In genomic region chr19:30063184-30064020, GRCh38 we compare ENCODE assay signal across 17 cellular contexts.
"Had no signal": no experiment of that assay in that cellular context is flagged by ENCODE, and none has a peak within 500 bp of the region (broad histone marks: within the 10 kb centered on the region; RNA-seq: fewer than 3 reads in every experiment).

No MANE protein-coding gene starts in this region.

- H3K36me3 Mint-ChIP-seq: activated naive CD8-positive, alpha-beta T cell treated with anti-CD3 and anti-CD28 coated beads, Interleukin-2, amount 10 ng/mL, durations not matched to agents 7 days and 5 days; immature natural killer cell; neural progenitor cell; type B pancreatic cell; WTC11 had no signal

- H3K27ac Mint-ChIP-seq: activated CD4-positive, alpha-beta memory T cell treated with anti-CD3 and anti-CD28 coated beads, Interleukin-2, amount 10 ng/mL, durations not matched to agents 7 days and 5 days; activated naive CD8-positive, alpha-beta T cell treated with anti-CD3 and anti-CD28 coated beads, Interleukin-2, amount 10 ng/mL, durations not matched to agents 7 days and 5 days; dendritic cell treated with granulocyte-macrophage colony-stimulating factor and Interleukin-4, amounts not matched to agents 40 ng/mL and 50 ng/mL, for 4 days; immature natural killer cell; neural progenitor cell; type B pancreatic cell; WTC11 had no signal

- H3K4me3 ChIP-seq: gastrocnemius medialis, heart left ventricle, neural progenitor cell, pancreas, suprapubic skin had no signal

- H3K27me3 ChIP-seq: heart left ventricle, neural progenitor cell, pancreas had no signal

- H3K4me1 Mint-ChIP-seq: activated CD4-positive, alpha-beta memory T cell treated with anti-CD3 and anti-CD28 coated beads, Interleukin-2, amount 10 ng/mL, durations not matched to agents 7 days and 5 days; immature natural killer cell; WTC11 had no signal

- H3K4me1 ChIP-seq: gastrocnemius medialis, heart left ventricle, pancreas, suprapubic skin had no signal

- H3K27me3 Mint-ChIP-seq: activated CD4-positive, alpha-beta memory T cell treated with anti-CD3 and anti-CD28 coated beads, Interleukin-2, amount 10 ng/mL, durations not matched to agents 7 days and 5 days; dendritic cell treated with granulocyte-macrophage colony-stimulating factor and Interleukin-4, amounts not matched to agents 40 ng/mL and 50 ng/mL, for 4 days had no signal

- FAIRE-seq: pancreas, TTC549 had no signal

- H3K9ac ChIP-seq: neural progenitor cell had no signal

- H3K4me3 Mint-ChIP-seq: activated CD4-positive, alpha-beta memory T cell treated with anti-CD3 and anti-CD28 coated beads, Interleukin-2, amount 10 ng/mL, durations not matched to agents 7 days and 5 days; activated naive CD8-positive, alpha-beta T cell treated with anti-CD3 and anti-CD28 coated beads, Interleukin-2, amount 10 ng/mL, durations not matched to agents 7 days and 5 days; dendritic cell treated with granulocyte-macrophage colony-stimulating factor and Interleukin-4, amounts not matched to agents 40 ng/mL and 50 ng/mL, for 4 days; immature natural killer cell; neural progenitor cell; type B pancreatic cell; WTC11 had no signal

- H3K9me3 Mint-ChIP-seq: activated CD4-positive, alpha-beta memory T cell treated with anti-CD3 and anti-CD28 coated beads, Interleukin-2, amount 10 ng/mL, durations not matched to agents 7 days and 5 days; activated naive CD8-positive, alpha-beta T cell treated with anti-CD3 and anti-CD28 coated beads, Interleukin-2, amount 10 ng/mL, durations not matched to agents 7 days and 5 days; type B pancreatic cell had no signal

- H3K27ac ChIP-seq: gastrocnemius medialis, heart left ventricle, neural progenitor cell, pancreas, suprapubic skin had no signal

- H3K9me3 ChIP-seq: gastrocnemius medialis, heart left ventricle, pancreas, suprapubic skin had no signal

- H2AFZ ChIP-seq: neural progenitor cell had no signal

- H3K4me2 ChIP-seq: neural progenitor cell had no signal

- DNase-seq: activated CD4-positive, alpha-beta T cell treated with anti-CD3 and anti-CD28 coated beads for 4 hours; activated naive CD8-positive, alpha-beta T cell treated with anti-CD3 and anti-CD28 coated beads, Interleukin-2, amount 10 ng/mL, durations not matched to agents 7 days and 5 days; gastrocnemius medialis; immature natural killer cell; left colon; pancreas; stimulated activated CD4-positive, alpha-beta T cell treated with anti-CD3 and anti-CD28 coated beads, Interleukin-15, amount 100 ng/mL, for 24 hours; stimulated activated CD4-positive, alpha-beta T cell treated with anti-CD3 and anti-CD28 coated beads, Interleukin-4, amount 100 ng/mL, for 1 hour; stimulated activated naive CD4-positive, alpha-beta T cell had no signal

- H3K36me3 ChIP-seq: gastrocnemius medialis, heart left ventricle, neural progenitor cell, pancreas, suprapubic skin had no signal
